In the genomic region with DNA sequence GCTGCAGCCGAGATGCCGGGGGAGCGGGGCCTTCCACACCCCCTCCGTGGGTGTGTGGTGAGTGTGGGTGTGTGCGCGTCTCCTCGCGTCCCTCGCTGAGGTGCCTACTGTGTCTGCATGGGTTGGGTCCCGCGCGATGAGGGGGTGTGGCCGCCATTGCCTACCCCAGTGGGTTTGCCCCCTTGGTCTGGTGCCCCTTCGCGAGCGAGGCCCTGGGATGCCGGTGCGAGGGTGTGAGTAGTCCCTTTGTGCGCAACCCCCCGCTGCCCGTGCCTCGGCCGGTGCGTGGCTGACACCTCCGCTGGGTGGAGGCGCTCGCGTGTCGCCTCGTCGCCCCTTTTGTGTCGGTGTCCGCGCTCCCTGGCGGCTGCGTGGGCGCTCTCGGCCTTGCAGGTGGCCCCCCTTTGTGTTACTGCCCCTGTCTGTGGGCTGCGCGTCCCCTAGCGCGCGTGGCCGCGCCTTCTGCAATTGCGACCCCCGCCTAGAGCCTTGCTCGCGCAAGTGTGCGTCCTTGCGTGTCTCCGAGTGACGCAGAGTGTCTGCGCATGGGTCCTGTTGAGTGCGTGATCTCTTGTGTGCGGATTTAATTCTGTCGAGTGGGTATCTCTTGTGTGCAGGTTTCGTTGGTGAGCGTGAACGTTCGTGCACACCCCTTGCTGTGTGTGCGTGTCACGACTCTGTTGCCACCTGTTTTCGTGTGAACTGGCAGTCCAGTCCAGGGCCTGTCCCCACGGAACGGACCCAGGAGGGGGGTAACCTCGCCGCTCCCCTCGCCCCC, we compare ENCODE assay signal across 8 cellular contexts. TPM values are rescaled to one million over a fixed set of nuclear protein-coding genes. Genes with fewer than 3 reads are reported as not detected.
DNase-seq lines count a peak whose midpoint lies in the region; ATAC-seq and TF ChIP-seq lines count a peak whose summit lies in the region.

No MANE protein-coding gene starts in this region.

- DNase-seq in GM03348 (ENCODE audit: low spot score) (peak; percentile 45), LHCN-M2 (ENCODE audit: low read depth) (peak; percentile 28), cerebellar cortex (ENCODE audit: low spot score) (peak; percentile 74), left lobe of liver (ENCODE audit: low spot score) (peak; percentile 71), NCI-H446 treated with DMSO at 0.1 percent for 48 hours (lab: John Stamatoyannopoulos, UW) (no peak)
- peak; percentile 61 to 66 for DNase-seq in stimulated activated CD4-positive, alpha-beta T cell treated with anti-CD3 and anti-CD28 coated beads, Interleukin-2, amount 100 ng/mL, for 24 hours

- peak overlapping the region; percentile 91 for H3K4me3 ChIP-seq in WI38 (ENCODE audit: low read depth, low read length)

- ATAC-seq in GM21825 (IDR thresholded peaks at IDR 0.05; ENCODE audit: unreplicated experiment) (peak; percentile 26), left lobe of liver (peak; percentile 58)

- TF ChIP-seq CTCF in WI38 (IDR thresholded peaks at IDR 0.05; ENCODE audit: low read depth, low read length), result no peak

RNA-seq across cellular contexts. Expression of a gene that starts 0.6 kb away (rescaled TPM):
- total RNA-seq in LHCN-M2 (2014; rRNA removed) (168 and 189 TPM in 2 replicates), left lobe of liver (50.5 TPM)
- 37.2 TPM for polyA plus RNA-seq in LHCN-M2 (2012)

RNA-seq across cellular contexts. Expression of a gene that starts 0.7 kb away (rescaled TPM):
- total RNA-seq in LHCN-M2 (2014; rRNA removed) (11.1 and 24.1 TPM in 2 replicates), left lobe of liver (13.6 TPM)
- polyA plus RNA-seq in LHCN-M2 (2012), result 18.0 TPM
